1 cellular context compared by ENCODE assay signal in genomic region chr10:6537704-6538103, GRCh38.
TF ChIP-seq lines count a peak whose summit lies in the region.

No MANE protein-coding gene starts in this region.

TF ChIP-seq in WTC11, 78 proteins besides CTCF, POLR2A, EP300 and RAD21 (continued from another document):
- TF ChIP-seq PREB (CRISPR knock-in tag; IDR thresholded peaks at IDR 0.05; ENCODE audit: borderline replicate concordance) (no peak), CREM (CRISPR knock-in tag; IDR thresholded peaks at IDR 0.05) (no peak)
